8 cellular contexts compared by ENCODE assay signal in the genomic region with DNA sequence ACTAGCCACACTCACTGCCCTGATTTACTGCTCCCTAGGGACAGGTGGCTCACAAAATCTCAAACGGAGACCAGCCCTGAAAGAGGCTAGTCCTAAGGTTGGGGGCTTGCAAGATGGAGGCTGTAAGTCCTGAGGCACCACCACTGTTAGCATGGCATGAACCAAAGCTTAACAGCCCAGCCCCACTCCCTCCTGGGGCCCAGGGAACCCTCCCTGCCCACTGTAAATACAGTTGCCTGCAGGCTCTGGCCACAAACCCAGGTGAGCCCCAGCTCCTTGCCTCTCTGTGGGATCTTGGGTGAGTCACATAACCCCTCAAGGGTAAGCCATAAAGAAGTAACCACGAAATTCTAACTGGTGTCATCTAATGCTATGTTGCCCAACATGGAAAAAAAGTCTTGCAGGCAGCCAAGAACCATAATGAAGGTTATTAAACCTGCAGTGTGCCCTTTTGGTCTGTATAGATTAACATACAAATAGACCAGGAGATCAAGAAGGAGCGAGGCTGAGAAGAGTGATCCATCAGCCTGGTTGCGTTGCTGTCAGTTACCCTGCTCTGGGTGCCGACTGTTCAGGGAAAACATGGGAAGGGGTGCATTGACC. TPM values are rescaled to one million over a fixed set of nuclear protein-coding genes. Genes with fewer than 3 reads are reported as not detected.
DNase-seq lines count a peak whose midpoint lies in the region; ATAC-seq and TF ChIP-seq lines count a peak whose summit lies in the region.

No MANE protein-coding gene starts in this region.

- peak overlapping the region; percentile 97 for H3K4me3 Mint-ChIP-seq in neural progenitor cell

- CTCF ChIA-PET in PC-9 (lab: Charles Lee): no interaction called here

- intact Hi-C loops in PC-9 (cut with micrococcal nuclease; ENCODE audit: unreplicated experiment): no loop called here

- BruUV-seq in PC-9 (replicated peaks; lab: Mats Ljungman, UMichigan): no TSS peak

- H3K36me3 ChIP-seq in PC-9 (ENCODE audit: low read depth): peaks cover 17% of the 10 kb centered on the region; the same call in 1 of the 2 replicates
- peaks cover 7% of the 10 kb centered on the region for H3K36me3 ChIP-seq in neural progenitor cell

- H3K4me2 ChIP-seq in PC-9: no peak overlapping the region
- no peak overlapping the region for H3K4me2 ChIP-seq in neural progenitor cell

- no peak overlapping the region for H3K9ac ChIP-seq in neural progenitor cell

- no peak for TF ChIP-seq CTCF in PC-9 (conservative IDR thresholded peaks at IDR 0.05)
- TF ChIP-seq CTCF in neural progenitor cell (IDR thresholded peaks at IDR 0.05): no peak

- no peaks in the 10 kb centered on the region for H3K9me3 ChIP-seq in PC-9 (ENCODE audit: insufficient read depth, low read depth)
- H3K9me3 ChIP-seq in neural progenitor cell (ENCODE audit: low read depth): no peaks in the 10 kb centered on the region

- no peaks in the 10 kb centered on the region for H3K4me1 ChIP-seq in PC-9 (replicated peaks; ENCODE audit: insufficient read depth)
- peaks cover 4% of the 10 kb centered on the region for H3K4me1 ChIP-seq in neural progenitor cell

- POLR2A ChIA-PET in PC-9 (lab: Charles Lee; ENCODE audit: unreplicated experiment): interaction anchor here (0.5 kb wide), 1 partner anchor 940 kb away, joined by 7 read pairs; no protein-coding TSS in a partner anchor

- H3K36me3 Mint-ChIP-seq in neural progenitor cell: peaks cover 25% of the 10 kb centered on the region

- peaks cover 18% of the 10 kb centered on the region for H4K20me1 ChIP-seq in PC-9 (ENCODE audit: insufficient read depth)
- H4K20me1 ChIP-seq in neural progenitor cell (ENCODE audit: low read depth): peaks cover 54% of the 10 kb centered on the region

- H3K27ac ChIP-seq in PC-9: no peak overlapping the region
- H3K27ac ChIP-seq in neural progenitor cell: peak overlapping the region; percentile 54

- no peaks in the 10 kb centered on the region for H3K9me2 ChIP-seq in PC-9 (ENCODE audit: insufficient read depth)

- peaks cover 29% of the 10 kb centered on the region for H3K4me1 Mint-ChIP-seq in neural progenitor cell

- peak; percentile 62 for DNase-seq in EH (ENCODE audit: low read depth)
- peak; percentile 45 to 74 for DNase-seq in PC-9
- peak; percentile 69 for DNase-seq in activated naive CD4-positive, alpha-beta T cell treated with Interleukin-2 at 50 U/mL for 16 hours
- DNase-seq in neural progenitor cell (ENCODE audit: low spot score): no peak
- no peak for DNase-seq in dermis blood vessel endothelial cell
- no peak for DNase-seq in anterior cingulate cortex (lab: John Stamatoyannopoulos, UW)
- no peak for DNase-seq in NCI-H526 treated with DMSO at 0.1 percent for 48 hours (lab: John Stamatoyannopoulos, UW)

- H3K27ac Mint-ChIP-seq in neural progenitor cell: peak overlapping the region; percentile 66

- H3K9me3 Mint-ChIP-seq in neural progenitor cell: no peaks in the 10 kb centered on the region

- H3K79me2 ChIP-seq in PC-9 (ENCODE audit: low read depth) (no peaks in the 10 kb centered on the region), neural progenitor cell (ENCODE audit: low read depth) (peaks cover 22% of the 10 kb centered on the region)

- H3F3A ChIP-seq in PC-9 (ENCODE audit: insufficient read depth, low read depth): peaks cover 24% of the 10 kb centered on the region; the same call in 1 of the 2 replicates
- H3F3A ChIP-seq in neural progenitor cell (ENCODE audit: low read depth): peaks cover 72% of the 10 kb centered on the region

- no peak for ATAC-seq in GM19395 (IDR thresholded peaks at IDR 0.05; ENCODE audit: unreplicated experiment)

- H3K27me3 Mint-ChIP-seq in neural progenitor cell (ENCODE audit: insufficient read depth, low read depth): peaks cover 24% of the 10 kb centered on the region

- H3K4me3 ChIP-seq in PC-9 (no peak overlapping the region), neural progenitor cell (no peak overlapping the region)

- H2AFZ ChIP-seq in PC-9 (no peak overlapping the region), neural progenitor cell (replicated peaks) (no peak overlapping the region)

- H3K27me3 ChIP-seq in PC-9 (ENCODE audit: insufficient read depth, low read depth): no peaks in the 10 kb centered on the region
- no peaks in the 10 kb centered on the region for H3K27me3 ChIP-seq in neural progenitor cell

RNA-seq across cellular contexts. Expression of a gene that starts 1.7 kb away (rescaled TPM):
- 35.3 and 45.8 TPM in 2 replicates for total RNA-seq in PC-9 (2021)
- total RNA-seq in neural progenitor cell (ENCODE audit: low replicate concordance): 31.1 and 48.0 TPM in 2 replicates
- total RNA-seq in dermis blood vessel endothelial cell: 26.2 and 34.8 TPM in 2 replicates

RNA-seq across cellular contexts. Expression of a gene that starts 30.0 kb away (rescaled TPM):
- 31.7 and 33.5 TPM in 2 replicates for total RNA-seq in PC-9 (2021)
- 30.7 and 41.1 TPM in 2 replicates for total RNA-seq in neural progenitor cell (ENCODE audit: low replicate concordance)
- 16.0 and 20.5 TPM in 2 replicates for total RNA-seq in dermis blood vessel endothelial cell

RNA-seq across cellular contexts. Expression of a gene that starts 44.3 kb away (rescaled TPM):
- total RNA-seq in PC-9 (2021): not detected in 2 replicates
- total RNA-seq in neural progenitor cell (ENCODE audit: low replicate concordance): not detected in 2 replicates
- total RNA-seq in dermis blood vessel endothelial cell: not detected in 2 replicates

Comparison
In these comparisons a context has a peak if more than half of its experiments do, and no peak if none do; other contexts are left out.
1. DNase-seq: peak in EH (single experiment), PC-9 (2 of 2) and activated naive CD4-positive, alpha-beta T cell treated with Interleukin-2 at 50 U/mL for 16 hours (single experiment); none in neural progenitor cell (single experiment), dermis blood vessel endothelial cell (single experiment), anterior cingulate cortex (0 of 58) and NCI-H526 treated with DMSO at 0.1 percent for 48 hours (single experiment).